ENCODE assay signal across 15 cellular contexts in the genomic region with DNA sequence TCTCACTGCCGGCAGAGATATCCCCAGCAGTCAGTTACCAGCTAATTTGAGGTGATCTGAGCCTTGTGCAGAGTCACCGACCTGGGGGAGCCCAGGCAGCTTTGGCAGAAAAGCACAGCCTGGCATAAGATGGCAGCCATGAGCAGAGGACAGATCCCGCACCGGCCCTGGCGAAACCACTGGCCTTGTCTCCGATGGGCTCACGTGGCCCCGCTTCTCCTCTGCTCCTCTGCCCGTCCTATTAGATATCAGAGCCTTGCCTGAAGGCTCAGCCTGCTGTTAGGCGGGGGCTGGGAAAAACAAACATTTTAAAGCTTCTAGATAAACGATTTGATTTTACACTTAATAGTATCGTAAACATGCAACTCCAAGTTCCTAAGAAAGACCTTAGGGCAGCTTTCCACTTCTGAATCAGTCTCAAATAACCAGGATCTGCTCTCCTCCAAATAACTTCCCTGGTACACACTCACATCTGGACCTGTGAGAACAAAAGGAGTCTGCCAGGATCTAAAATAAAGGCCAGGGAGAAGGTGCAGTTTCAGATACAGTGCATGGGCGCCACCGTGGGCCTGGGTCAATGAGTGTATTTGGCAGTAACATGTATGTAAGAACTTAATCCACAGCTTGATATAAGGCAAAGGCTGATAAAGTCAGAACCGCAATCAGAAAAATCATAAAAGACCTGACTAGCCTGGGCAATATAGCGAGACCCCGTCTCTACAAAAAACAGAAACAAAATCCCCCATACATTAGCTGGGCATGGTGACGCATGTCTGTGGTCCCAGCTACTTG. TPM values are rescaled to one million over a fixed set of nuclear protein-coding genes. Genes with fewer than 3 reads are reported as not detected.
DNase-seq lines count a peak whose midpoint lies in the region; ATAC-seq and TF ChIP-seq lines count a peak whose summit lies in the region.
"Had no signal": no experiment of that assay in that cellular context is flagged by ENCODE, and none has a peak within 500 bp of the region (broad histone marks: within the 10 kb centered on the region; RNA-seq: fewer than 3 reads in every experiment).

No MANE protein-coding gene starts in this region.

- no peaks in the 10 kb centered on the region for H3K9me3 Mint-ChIP-seq in activated CD8-positive, alpha-beta memory T cell treated with anti-CD3 and anti-CD28 coated beads, Interleukin-2, amount 10 ng/mL, durations not matched to agents 7 days and 5 days (ENCODE audit: low read depth)
- no peaks in the 10 kb centered on the region for H3K9me3 Mint-ChIP-seq in endothelial cell (ENCODE audit: unreplicated experiment)
- no peaks in the 10 kb centered on the region for H3K9me3 Mint-ChIP-seq in type B pancreatic cell
- H3K9me3 Mint-ChIP-seq: IgD-negative memory B cell had no signal

- ATAC-seq in activated CD8-positive, alpha-beta memory T cell treated with anti-CD3 and anti-CD28 coated beads, Interleukin-2, amount 10 ng/mL, durations not matched to agents 7 days and 5 days, result no peak
- ATAC-seq in HG03521 (IDR thresholded peaks at IDR 0.05; ENCODE audit: unreplicated experiment), result no peak

- no peak overlapping the region for H3K4me3 Mint-ChIP-seq in activated CD8-positive, alpha-beta memory T cell treated with anti-CD3 and anti-CD28 coated beads, Interleukin-2, amount 10 ng/mL, durations not matched to agents 7 days and 5 days
- H3K4me3 Mint-ChIP-seq in endothelial cell (ENCODE audit: unreplicated experiment), result no peak overlapping the region
- peak overlapping the region; percentile 28 for H3K4me3 Mint-ChIP-seq in type B pancreatic cell
- H3K4me3 Mint-ChIP-seq: IgD-negative memory B cell had no signal

- no peaks in the 10 kb centered on the region for H3K36me3 Mint-ChIP-seq in activated CD8-positive, alpha-beta memory T cell treated with anti-CD3 and anti-CD28 coated beads, Interleukin-2, amount 10 ng/mL, durations not matched to agents 7 days and 5 days
- H3K36me3 Mint-ChIP-seq in endothelial cell (ENCODE audit: low read depth, unreplicated experiment) (peaks cover 7% of the 10 kb centered on the region), type B pancreatic cell (peaks cover 5% of the 10 kb centered on the region)
- H3K36me3 Mint-ChIP-seq: IgD-negative memory B cell had no signal

- H3K27me3 Mint-ChIP-seq in activated CD8-positive, alpha-beta memory T cell treated with anti-CD3 and anti-CD28 coated beads, Interleukin-2, amount 10 ng/mL, durations not matched to agents 7 days and 5 days, result no peaks in the 10 kb centered on the region
- H3K27me3 Mint-ChIP-seq in endothelial cell (ENCODE audit: unreplicated experiment) (peaks cover 2% of the 10 kb centered on the region), type B pancreatic cell (no peaks in the 10 kb centered on the region)

- CTCF ChIA-PET in activated CD8-positive, alpha-beta memory T cell treated with anti-CD3 and anti-CD28 coated beads, Interleukin-2, amount 10 ng/mL, durations not matched to agents 7 days and 5 days (lab: Charles Lee), result no interaction called here

- DNase-seq in activated CD8-positive, alpha-beta memory T cell treated with anti-CD3 and anti-CD28 coated beads, Interleukin-2, amount 10 ng/mL, durations not matched to agents 7 days and 5 days, result peak; percentile 25
- no peak for DNase-seq in activated CD8-positive, alpha-beta memory T cell treated with anti-CD3 and anti-CD28 coated beads, Interleukin-2, amount 50 U/mL, for 4 hours
- DNase-seq in NCI-H69 (lab: John Stamatoyannopoulos, UW) (peak; percentile 67), endothelial cell (ENCODE audit: low spot score) (no peak), type B pancreatic cell (ENCODE audit: extremely low spot score, unreplicated experiment) (peak; percentile 40), NCI-H446 treated with DMSO at 0.1 percent for 48 hours (lab: John Stamatoyannopoulos, UW) (no peak), ecto neural progenitor cell (ENCODE audit: low spot score) (no peak)
- DNase-seq: COR-L47, GOT3, NCI-H187 treated with DMSO at 0.1 percent for 48 hours, NCI-H510A treated with DMSO at 0.1 percent for 48 hours had no signal

- TF ChIP-seq CTCF in endothelial cell (IDR thresholded peaks at IDR 0.05; ENCODE audit: unreplicated experiment), result no peak
- no peak for TF ChIP-seq CTCF in type B pancreatic cell (conservative IDR thresholded peaks at IDR 0.05)

- H3K27ac Mint-ChIP-seq in activated CD8-positive, alpha-beta memory T cell treated with anti-CD3 and anti-CD28 coated beads, Interleukin-2, amount 10 ng/mL, durations not matched to agents 7 days and 5 days, result no peak overlapping the region
- H3K27ac Mint-ChIP-seq in endothelial cell (ENCODE audit: unreplicated experiment) (peak overlapping the region; percentile 18), type B pancreatic cell (no peak overlapping the region)
- H3K27ac Mint-ChIP-seq: IgD-negative memory B cell had no signal

- H3K4me1 Mint-ChIP-seq in activated CD8-positive, alpha-beta memory T cell treated with anti-CD3 and anti-CD28 coated beads, Interleukin-2, amount 10 ng/mL, durations not matched to agents 7 days and 5 days, result no peaks in the 10 kb centered on the region
- peaks cover 27% of the 10 kb centered on the region for H3K4me1 Mint-ChIP-seq in endothelial cell (ENCODE audit: unreplicated experiment)
- peaks cover 20% of the 10 kb centered on the region for H3K4me1 Mint-ChIP-seq in type B pancreatic cell (ENCODE audit: unreplicated experiment)
- H3K4me1 Mint-ChIP-seq: IgD-negative memory B cell had no signal

RNA-seq across cellular contexts. Expression of gene EDARADD, which starts 10.0 kb away (rescaled TPM):
- 10 to 100 TPM in 1 of 2 experiments, 1 to 10 TPM in 1; 3.7 to 11.8 TPM for total RNA-seq in activated CD8-positive, alpha-beta memory T cell treated with anti-CD3 and anti-CD28 coated beads, Interleukin-2, amount 10 ng/mL, durations not matched to agents 7 days and 5 days
- total RNA-seq in endothelial cell (ENCODE audit: unreplicated experiment), result 9.4 TPM
- total RNA-seq in type B pancreatic cell (ENCODE audit: low replicate concordance), result 14.8 and 39.9 TPM in 2 replicates
- total RNA-seq: HT-29, LHCN-M2 had no signal

Comparison
In these comparisons a context has a peak if more than half of its experiments do, and no peak if none do; other contexts are left out.
1. DNase-seq: peak in activated CD8-positive, alpha-beta memory T cell treated with anti-CD3 and anti-CD28 coated beads, Interleukin-2, amount 10 ng/mL, durations not matched to agents 7 days and 5 days (single experiment), NCI-H69 (single experiment) and type B pancreatic cell (single experiment); none in activated CD8-positive, alpha-beta memory T cell treated with anti-CD3 and anti-CD28 coated beads, Interleukin-2, amount 50 U/mL, for 4 hours (single experiment), endothelial cell (single experiment), NCI-H446 treated with DMSO at 0.1 percent for 48 hours (single experiment) and ecto neural progenitor cell (single experiment).